13 cellular contexts compared by ENCODE assay signal in the genomic region with DNA sequence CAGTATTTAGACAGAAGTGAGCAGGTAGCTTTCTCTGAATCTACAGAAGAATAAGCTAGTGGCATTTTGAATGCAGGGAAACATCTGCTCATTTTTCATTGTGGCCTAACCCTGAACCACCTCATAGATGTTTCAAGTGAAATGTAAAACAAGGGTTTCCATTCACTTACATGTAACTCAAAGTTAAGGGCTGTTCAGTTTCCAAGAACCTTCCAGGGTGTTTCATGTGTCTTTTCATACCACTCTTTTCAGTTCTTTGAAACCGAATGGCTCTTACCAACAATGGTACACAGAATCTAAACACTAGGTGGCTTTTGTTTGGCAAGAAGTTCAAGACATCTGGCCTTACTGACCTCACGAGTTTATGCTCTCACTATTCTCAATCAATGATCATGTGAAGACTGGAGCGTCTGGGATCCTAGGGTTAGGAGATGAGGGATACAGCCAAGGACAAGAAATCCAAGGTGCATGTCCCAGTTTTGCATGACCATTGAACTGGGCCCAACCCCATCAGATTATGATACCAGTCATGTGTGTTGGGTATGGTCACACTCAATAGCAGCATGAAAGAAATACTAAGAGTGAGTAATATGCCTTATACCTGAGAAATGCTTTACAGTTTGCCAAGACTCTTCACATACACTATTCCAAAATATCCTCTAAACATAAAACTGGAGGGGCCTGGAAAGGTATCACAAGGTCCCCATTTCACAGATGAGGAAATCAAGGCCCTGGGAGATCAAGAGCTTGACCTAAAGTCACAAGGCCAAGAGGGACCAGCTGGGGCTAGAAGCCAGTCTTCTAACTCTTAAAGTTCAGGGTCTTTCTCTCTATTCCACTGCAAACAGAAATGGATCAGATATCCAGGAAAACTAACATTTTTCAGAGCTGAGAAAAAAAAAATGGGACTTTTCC.
DNase-seq lines count a peak whose midpoint lies in the region; ATAC-seq and TF ChIP-seq lines count a peak whose summit lies in the region.
"Had no signal": no experiment of that assay in that cellular context is flagged by ENCODE, and none has a peak within 500 bp of the region (broad histone marks: within the 10 kb centered on the region; RNA-seq: fewer than 3 reads in every experiment).

No MANE protein-coding gene starts in this region.

- no peaks in the 10 kb centered on the region for H3K27me3 ChIP-seq in effector memory CD4-positive, alpha-beta T cell (replicated peaks; ENCODE audit: control insufficient read depth, insufficient read depth, low read length, poor library complexity, severe bottlenecking)

- BruUV-seq in OCI-LY7 (replicated peaks; lab: Mats Ljungman, UMichigan), result no TSS peak

- POLR2A ChIA-PET in OCI-LY7 (lab: Charles Lee), result interaction anchor here (0.8 to 1.4 kb wide), 3 partner anchors 22 to 70 kb away, joined by 3 to 4 read pairs (median 3); no protein-coding TSS in a partner anchor

- DNase-seq in DMS 273 (lab: John Stamatoyannopoulos, UW; ENCODE audit: unreplicated experiment), result peak; percentile 1
- no peak for DNase-seq in DMS 273 treated with DMSO at 0.1 percent for 48 hours (lab: John Stamatoyannopoulos, UW)
- no peak for DNase-seq in OCI-LY7 (ENCODE audit: low spot score)
- no peak for DNase-seq in effector memory CD4-positive, alpha-beta T cell
- no peak for DNase-seq in GF-D8 (lab: John Stamatoyannopoulos, UW)
- no peak for DNase-seq in mucosa of gallbladder (ENCODE audit: low spot score)
- DNase-seq: EL; NCI-H2171 treated with DMSO at 0.1 percent for 48 hours; SHP77; stimulated activated CD4-positive, alpha-beta T cell treated with anti-CD3 and anti-CD28 coated beads, Interleukin-12 subunit alpha, Interleukin-12 subunit beta, amount 100 ng/mL, for 4 hours had no signal

- no peaks in the 10 kb centered on the region for H3K9me3 Mint-ChIP-seq in stimulated activated memory B cell treated with anti-CD40 and anti-IgM and Interleukin-4, amounts not matched to agents 10 μg/mL and 1 μg/mL and 100 μg/mL, for 72 hours

- peaks cover 100% of the 10 kb centered on the region for H3K36me3 ChIP-seq in OCI-LY7 (ENCODE audit: insufficient read depth, low read length)
- H3K36me3 ChIP-seq in effector memory CD4-positive, alpha-beta T cell (ENCODE audit: control insufficient read depth, insufficient read depth, low read length), result peaks cover 22% of the 10 kb centered on the region

- peaks cover 69% of the 10 kb centered on the region for H4K20me1 ChIP-seq in OCI-LY7 (ENCODE audit: insufficient read depth, low read length)

- H3K27me3 Mint-ChIP-seq in stimulated activated memory B cell treated with anti-CD40 and anti-IgM and Interleukin-4, amounts not matched to agents 10 μg/mL and 1 μg/mL and 100 μg/mL, for 72 hours, result no peaks in the 10 kb centered on the region

- no peaks in the 10 kb centered on the region for H3K9me3 ChIP-seq in OCI-LY7 (ENCODE audit: low read length)
- no peaks in the 10 kb centered on the region for H3K9me3 ChIP-seq in effector memory CD4-positive, alpha-beta T cell (ENCODE audit: control insufficient read depth, low read length)

- intact Hi-C loops in OCI-LY7 (cut with micrococcal nuclease; ENCODE audit: unreplicated experiment), result no loop called here

- H3K79me2 ChIP-seq in OCI-LY7 (ENCODE audit: insufficient read depth, low read depth, low read length), result peaks cover 100% of the 10 kb centered on the region

- H3K9me2 ChIP-seq in OCI-LY7 (ENCODE audit: insufficient read depth, low read length), result no peaks in the 10 kb centered on the region

- H3K4me3 ChIP-seq in OCI-LY7 (ENCODE audit: low read depth, low read length, poor library complexity, severe bottlenecking), result no peak overlapping the region
- peak overlapping the region; percentile 15 for H3K4me3 ChIP-seq in effector memory CD4-positive, alpha-beta T cell (ENCODE audit: insufficient read depth, low read depth, low read length, poor library complexity, severe bottlenecking)

- peak overlapping the region; percentile 11 for H3K27ac ChIP-seq in OCI-LY7 (ENCODE audit: low read depth, low read length, poor library complexity, severe bottlenecking)
- H3K27ac ChIP-seq in effector memory CD4-positive, alpha-beta T cell (ENCODE audit: insufficient read depth, low read length, poor library complexity, severe bottlenecking), result peak overlapping the region; percentile 93
- H3K27ac ChIP-seq: 22Rv1 had no signal

- H3K4me3 Mint-ChIP-seq in stimulated activated memory B cell treated with anti-CD40 and anti-IgM and Interleukin-4, amounts not matched to agents 10 μg/mL and 1 μg/mL and 100 μg/mL, for 72 hours, result peak overlapping the region; percentile 11

- no peak for TF ChIP-seq CTCF in OCI-LY7 (conservative IDR thresholded peaks at IDR 0.05; ENCODE audit: low read length)

- peaks cover 86% of the 10 kb centered on the region for H3K4me1 ChIP-seq in OCI-LY7 (ENCODE audit: insufficient read depth, low read length, poor library complexity, severe bottlenecking)
- peaks cover 91% of the 10 kb centered on the region for H3K4me1 ChIP-seq in effector memory CD4-positive, alpha-beta T cell (ENCODE audit: control insufficient read depth, insufficient read depth, low read length, poor library complexity, severe bottlenecking)

- H3K27ac Mint-ChIP-seq in stimulated activated memory B cell treated with anti-CD40 and anti-IgM and Interleukin-4, amounts not matched to agents 10 μg/mL and 1 μg/mL and 100 μg/mL, for 72 hours, result peak overlapping the region; percentile 92

- no peak overlapping the region for H3K4me2 ChIP-seq in OCI-LY7 (ENCODE audit: low read length)

- CTCF ChIA-PET in OCI-LY7 (lab: Charles Lee; ENCODE audit: unreplicated experiment), result no interaction called here

- peak; percentile 53 for ATAC-seq in stimulated activated memory B cell treated with anti-CD40 and anti-IgM and Interleukin-4, amounts not matched to agents 10 μg/mL and 1 μg/mL and 100 μg/mL, for 72 hours
- no peak for ATAC-seq in HG02678 (IDR thresholded peaks at IDR 0.05; ENCODE audit: unreplicated experiment)

- H3K4me1 Mint-ChIP-seq in stimulated activated memory B cell treated with anti-CD40 and anti-IgM and Interleukin-4, amounts not matched to agents 10 μg/mL and 1 μg/mL and 100 μg/mL, for 72 hours, result peaks cover 90% of the 10 kb centered on the region

- no peak overlapping the region for H2AFZ ChIP-seq in OCI-LY7 (ENCODE audit: low read length)

- peaks cover 37% of the 10 kb centered on the region for H3K36me3 Mint-ChIP-seq in stimulated activated memory B cell treated with anti-CD40 and anti-IgM and Interleukin-4, amounts not matched to agents 10 μg/mL and 1 μg/mL and 100 μg/mL, for 72 hours
